Comparison of ENCODE assay signal across 19 cellular contexts in the genomic region with DNA sequence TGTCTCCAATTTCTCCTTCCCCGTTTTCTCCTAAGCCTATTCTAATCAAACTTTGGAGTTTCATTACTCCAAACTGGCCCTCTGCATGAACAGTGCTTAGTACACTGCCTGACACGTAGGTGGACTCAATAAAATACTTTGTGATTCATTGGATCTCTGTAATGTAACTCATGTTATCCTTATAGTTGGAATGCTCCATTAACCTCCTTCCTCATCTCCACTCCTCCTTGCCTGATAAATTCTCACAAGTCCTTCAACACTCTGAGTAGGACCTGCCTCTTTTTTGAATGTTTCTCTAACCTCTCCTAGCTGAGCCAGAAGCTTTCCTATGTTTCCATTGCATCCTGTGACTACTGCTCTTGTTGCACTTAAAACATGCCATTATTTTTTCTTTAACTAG.
DNase-seq lines count a peak whose midpoint lies in the region; FAIRE-seq and TF ChIP-seq lines count a peak whose summit lies in the region.
"Had no signal": no experiment of that assay in that cellular context is flagged by ENCODE, and none has a peak within 500 bp of the region (broad histone marks: within the 10 kb centered on the region; RNA-seq: fewer than 3 reads in every experiment).

No MANE protein-coding gene starts in this region.

- no peaks in the 10 kb centered on the region for H3K27me3 ChIP-seq in ectodermal cell (ENCODE audit: control insufficient read depth, insufficient read depth, low read length, poor library complexity, severe bottlenecking)
- no peaks in the 10 kb centered on the region for H3K27me3 ChIP-seq in esophagus squamous epithelium

- H3K4me3 ChIP-seq in ectodermal cell (ENCODE audit: insufficient read depth, low read depth, low read length) = no peak overlapping the region
- H3K4me3 ChIP-seq in esophagus squamous epithelium = no peak overlapping the region

- WGBS in ectodermal cell, 2 experiments = 89 to 91% methylated on average over 1 to 2 of the region's 2 CpGs
- 87 to 92% methylated on average over 2 of the region's 2 CpGs for whole genome bisulfite sequencing in esophagus squamous epithelium, 2 donors

- TF ChIP-seq CTCF in esophagus squamous epithelium (IDR thresholded peaks at IDR 0.05) = no peak

- no peaks in the 10 kb centered on the region for H3K36me3 ChIP-seq in ectodermal cell (ENCODE audit: control insufficient read depth, insufficient read depth, low read length)
- peaks cover 0 to 69% (median 0%) of the 10 kb centered on the region in 3 donors for H3K36me3 ChIP-seq in esophagus squamous epithelium

- TF ChIP-seq POLR2A in esophagus squamous epithelium (IDR thresholded peaks at IDR 0.05) = no peak

- FAIRE-seq in GM19239 (lab: Jason Lieb, UNC) = peak; percentile 11
- FAIRE-seq: D721Med, H54 had no signal

- intact Hi-C loops in esophagus squamous epithelium (cut with DNase I) = no loop called here

- H3K9me3 ChIP-seq in ectodermal cell (ENCODE audit: control insufficient read depth, low read length) (no peaks in the 10 kb centered on the region), esophagus squamous epithelium (peaks cover 0 to 7% (median 0%) of the 10 kb centered on the region in 3 donors)

- no peaks in the 10 kb centered on the region for H3K4me1 ChIP-seq in ectodermal cell (ENCODE audit: control insufficient read depth, insufficient read depth, low read length)
- no peaks in the 10 kb centered on the region for H3K4me1 ChIP-seq in esophagus squamous epithelium

- no peak for DNase-seq in GM19239 (ENCODE audit: insufficient read length, low spot score)
- DNase-seq in kidney tubule cell (ENCODE audit: low spot score) = peak; percentile 22
- peak; percentile 30 for DNase-seq in renal cortical epithelial cell (ENCODE audit: low read depth)
- no peak for DNase-seq in esophagus squamous epithelium (lab: John Stamatoyannopoulos, UW)
- DNase-seq in DMS53 treated with DMSO at 0.1 percent for 48 hours (lab: John Stamatoyannopoulos, UW; ENCODE audit: unreplicated experiment) = no peak
- no peak for DNase-seq in inferior parietal cortex (ENCODE audit: extremely low spot score)
- DNase-seq: CD4-positive, CD25-positive, alpha-beta regulatory T cell; NCI-H1092; NCI-H1417 treated with DMSO at 0.1 percent for 48 hours; NCI-H1694 treated with DMSO at 0.1 percent for 48 hours; NCI-H2081; NCI-H2227 treated with DMSO at 0.1 percent for 48 hours; NCI-H510A; NCI-H69; SHP77 treated with DMSO at 0.1 percent for 48 hours had no signal

- H3K27ac ChIP-seq in ectodermal cell (ENCODE audit: insufficient read depth, low read depth, low read length, poor library complexity, severe bottlenecking) (peak overlapping the region; percentile 36), esophagus squamous epithelium (no peak overlapping the region)
- H3K27ac ChIP-seq: HL-60 had no signal

Comparison
In these comparisons a context has a peak if more than half of its experiments do, and no peak if none do; other contexts are left out.
1. DNase-seq: peak in kidney tubule cell (single experiment) and renal cortical epithelial cell (single experiment); none in GM19239 (single experiment), esophagus squamous epithelium (single experiment), DMS53 treated with DMSO at 0.1 percent for 48 hours (single experiment) and inferior parietal cortex (single experiment).